In the genomic region with DNA sequence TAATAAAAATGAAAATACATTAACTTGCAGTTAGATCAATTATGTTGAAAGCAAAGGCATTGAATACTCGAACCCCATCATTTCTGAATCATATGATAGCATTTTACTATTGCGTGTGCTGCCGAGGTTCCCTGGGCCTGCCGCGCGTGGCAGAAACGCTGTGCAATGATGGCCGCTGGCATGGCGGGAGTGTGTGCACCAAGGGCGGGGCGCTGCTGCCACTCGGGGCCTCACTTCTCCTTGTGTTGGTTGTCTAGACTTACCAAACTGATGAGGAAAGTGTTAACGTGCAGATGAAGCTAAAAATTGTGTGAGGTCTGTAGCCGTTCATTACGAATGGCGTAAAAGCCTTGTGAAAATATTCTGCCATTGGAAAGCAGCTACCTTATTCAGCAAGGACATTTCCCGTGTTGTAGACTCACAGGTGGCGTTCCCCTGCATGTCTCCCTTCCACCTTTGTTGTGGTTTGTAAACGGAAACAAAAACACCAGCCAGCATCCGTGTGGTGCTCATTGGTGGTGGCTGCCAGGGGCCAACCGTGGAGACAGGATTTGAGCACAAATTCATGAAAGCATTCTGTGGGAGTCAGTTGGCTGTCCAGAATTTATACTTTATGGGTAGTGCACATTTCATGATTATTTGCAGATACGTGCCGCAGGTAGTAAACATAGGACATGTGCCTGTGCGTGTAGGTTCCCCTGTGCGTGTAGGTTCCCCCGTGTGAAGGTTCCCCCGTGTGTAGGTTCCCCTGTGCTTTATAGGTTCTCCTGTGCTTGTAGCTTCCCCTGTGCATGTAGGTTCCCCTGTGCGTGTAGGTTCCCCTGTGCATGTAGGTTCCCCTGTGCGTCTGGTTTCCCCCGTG, we compare ENCODE assay signal across 9 cellular contexts. TPM values are rescaled to one million over a fixed set of nuclear protein-coding genes. Genes with fewer than 3 reads are reported as not detected.
A peak's percentile ranks its signal among the peaks of the same experiment; 100 is the strongest.
DNase-seq lines count a peak whose midpoint lies in the region; ATAC-seq and TF ChIP-seq lines count a peak whose summit lies in the region.
"Had no signal": no experiment of that assay in that cellular context is flagged by ENCODE, and none has a peak within 500 bp of the region (broad histone marks: within the 10 kb centered on the region; RNA-seq: fewer than 3 reads in every experiment).

No MANE protein-coding gene starts in this region.

- H3K4me1 Mint-ChIP-seq in activated T-helper 17 cell treated with anti-CD3 and anti-CD28 coated beads, Interleukin-2, amount 50 U/mL, for 72 hours, result peaks cover 17% of the 10 kb centered on the region

- H3K9me3 ChIP-seq in OCI-LY1 (ENCODE audit: low read length) (no peaks in the 10 kb centered on the region), neutrophil (no peaks in the 10 kb centered on the region), psoas muscle (no peaks in the 10 kb centered on the region)

- no peaks in the 10 kb centered on the region for H3K9me2 ChIP-seq in OCI-LY1 (ENCODE audit: low read depth, low read length)

- H3K36me3 Mint-ChIP-seq in activated T-helper 17 cell treated with anti-CD3 and anti-CD28 coated beads, Interleukin-2, amount 50 U/mL, for 72 hours (ENCODE audit: low read depth), result no peaks in the 10 kb centered on the region

- intact Hi-C loops in psoas muscle (cut with DNase I), result no loop called here

- H3K79me2 ChIP-seq in OCI-LY1 (ENCODE audit: insufficient read depth, low read length), result no peaks in the 10 kb centered on the region

- H3K4me2 ChIP-seq in OCI-LY1 (ENCODE audit: low read length), result peak overlapping the region; percentile 77

- no peak overlapping the region for H2AFZ ChIP-seq in OCI-LY1 (ENCODE audit: low read length)

- no peaks in the 10 kb centered on the region for H3K27me3 ChIP-seq in OCI-LY1 (ENCODE audit: insufficient read depth, low read length)
- no peaks in the 10 kb centered on the region for H3K27me3 ChIP-seq in neutrophil
- no peaks in the 10 kb centered on the region for H3K27me3 ChIP-seq in psoas muscle (ENCODE audit: insufficient read depth in 3 of 3, low read length in 2 of 3)

- no peaks in the 10 kb centered on the region for H3K9me3 Mint-ChIP-seq in activated T-helper 17 cell treated with anti-CD3 and anti-CD28 coated beads, Interleukin-2, amount 50 U/mL, for 72 hours

- no peaks in the 10 kb centered on the region for H3F3A ChIP-seq in OCI-LY1 (ENCODE audit: insufficient read depth, low read length)

- peak overlapping the region; percentile 93 for H3K4me3 Mint-ChIP-seq in activated T-helper 17 cell treated with anti-CD3 and anti-CD28 coated beads, Interleukin-2, amount 50 U/mL, for 72 hours

- H3K9ac ChIP-seq in OCI-LY1 (ENCODE audit: low read length), result peak overlapping the region; percentile 69

- peak overlapping the region; percentile 77 for H3K27ac ChIP-seq in OCI-LY1 (ENCODE audit: low read depth, low read length, poor library complexity, severe bottlenecking)
- H3K27ac ChIP-seq in neutrophil, result peak overlapping the region; percentile 71
- no peak overlapping the region for H3K27ac ChIP-seq in psoas muscle

- no peaks in the 10 kb centered on the region for H3K27me3 Mint-ChIP-seq in activated T-helper 17 cell treated with anti-CD3 and anti-CD28 coated beads, Interleukin-2, amount 50 U/mL, for 72 hours

- H3K36me3 ChIP-seq in OCI-LY1 (ENCODE audit: insufficient read depth, low read length) (no peaks in the 10 kb centered on the region), neutrophil (no peaks in the 10 kb centered on the region), psoas muscle (ENCODE audit: insufficient read depth in 1 of 2, low read depth in 1 of 2) (no peaks in the 10 kb centered on the region)

- DNase-seq in CD1c-positive myeloid dendritic cell (ENCODE audit: extremely low spot score), result peak; percentile 31
- no peak for DNase-seq in mucosa of gallbladder (ENCODE audit: low spot score)
- no peak for DNase-seq in SKM-1 (lab: John Stamatoyannopoulos, UW; ENCODE audit: unreplicated experiment)
- no peak for DNase-seq in psoas muscle
- DNase-seq: NCI-H226 had no signal

- peak overlapping the region; percentile 81 for H3K27ac Mint-ChIP-seq in activated T-helper 17 cell treated with anti-CD3 and anti-CD28 coated beads, Interleukin-2, amount 50 U/mL, for 72 hours

- peak; percentile 83 for ATAC-seq in activated T-helper 17 cell treated with anti-CD3 and anti-CD28 coated beads, Interleukin-2, amount 50 U/mL, for 72 hours (replicated peaks)
- ATAC-seq in GM19023 (IDR thresholded peaks at IDR 0.05; ENCODE audit: unreplicated experiment) (no peak), psoas muscle (no peak)

- no peaks in the 10 kb centered on the region for H4K20me1 ChIP-seq in OCI-LY1 (ENCODE audit: insufficient read depth, low read length)

- H3K4me1 ChIP-seq in OCI-LY1 (ENCODE audit: insufficient read depth, low read length, severe bottlenecking) (peaks cover 24% of the 10 kb centered on the region), neutrophil (ENCODE audit: control insufficient read depth in 1 of 2, insufficient read depth in 1 of 2, low read depth in 1 of 2, low read length in 1 of 2) (peaks cover 45 to 58% of the 10 kb centered on the region in 2 experiments), psoas muscle (peaks cover 18% of the 10 kb centered on the region)

- H3K4me3 ChIP-seq in OCI-LY1 (ENCODE audit: low read depth, low read length, poor library complexity, severe bottlenecking), result peak overlapping the region; percentile 62
- H3K4me3 ChIP-seq in neutrophil (ENCODE audit: low read depth in 1 of 2, low read length in 1 of 2), result peak overlapping the region; percentile 12 to 24
- no peak overlapping the region for H3K4me3 ChIP-seq in psoas muscle

- 84 to 89% (median 85%) methylated on average over 30 of the region's 30 CpGs for WGBS in psoas muscle, 3 donors

- TF ChIP-seq CTCF in OCI-LY1 (IDR thresholded peaks at IDR 0.05; ENCODE audit: low read length), result no peak
- TF ChIP-seq CTCF in neutrophil (IDR thresholded peaks at IDR 0.05), result no peak
- no peak for TF ChIP-seq CTCF in psoas muscle (IDR thresholded peaks at IDR 0.05)

RNA-seq across cellular contexts. Expression of a gene that starts 5.9 kb away (rescaled TPM):
- 10 to 100 TPM; 23.6 to 51.0 TPM for total RNA-seq in activated T-helper 17 cell treated with anti-CD3 and anti-CD28 coated beads, Interleukin-2, amount 50 U/mL, for 72 hours
- 142 TPM for total RNA-seq in mucosa of gallbladder
- total RNA-seq in psoas muscle, result 10 to 100 TPM; 17.8 to 39.3 (median 36.9) TPM
- 10 to 100 TPM; 11.3 to 16.6 (median 11.3) TPM for polyA plus RNA-seq in psoas muscle
